ENCODE assay signal across 18 cellular contexts in the genomic region with DNA sequence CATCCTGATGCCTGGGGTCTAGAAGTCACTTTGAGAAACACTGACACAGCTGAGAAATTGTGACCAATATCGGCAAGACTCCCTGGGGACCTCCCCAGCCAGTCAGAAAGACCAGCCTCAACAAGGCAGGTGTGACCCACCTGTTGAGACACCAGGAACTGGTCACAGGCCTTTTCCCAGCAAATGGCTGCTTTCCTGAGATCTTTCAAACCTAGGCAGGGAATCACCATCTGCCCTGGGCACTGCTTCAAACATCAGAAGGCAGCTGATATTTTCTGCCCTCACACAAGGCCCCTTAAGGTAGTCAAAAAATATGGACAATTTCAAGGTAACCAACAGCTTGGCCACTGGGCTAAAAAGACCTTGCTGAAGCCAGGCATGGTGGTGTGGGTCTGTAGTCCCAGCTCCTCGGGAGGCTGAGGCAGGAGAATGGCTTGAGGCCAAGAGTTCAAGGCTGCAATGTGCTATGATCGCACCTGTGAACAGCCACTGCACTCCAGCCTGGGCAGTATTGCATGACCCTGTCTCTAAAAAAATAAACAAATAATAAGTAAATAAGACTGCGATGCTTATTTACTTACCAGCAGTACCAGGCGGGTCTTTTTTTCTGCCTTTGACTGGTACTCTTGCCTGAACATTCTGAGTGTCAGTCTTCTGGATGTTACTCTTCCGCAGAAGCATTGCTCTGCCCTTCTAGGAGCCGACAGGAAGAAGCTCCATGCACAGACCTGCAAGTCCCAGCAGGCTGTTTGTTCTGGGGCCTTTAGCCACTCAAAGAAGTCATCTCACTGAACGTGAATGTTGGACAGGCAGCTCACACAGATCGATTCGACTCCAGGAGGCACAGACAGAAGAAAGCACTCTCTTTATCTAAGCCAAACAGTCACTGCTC. TPM values are rescaled to one million over a fixed set of nuclear protein-coding genes. Genes with fewer than 3 reads are reported as not detected.
DNase-seq lines count a peak whose midpoint lies in the region; ATAC-seq and TF ChIP-seq lines count a peak whose summit lies in the region.
"Had no signal": no experiment of that assay in that cellular context is flagged by ENCODE, and none has a peak within 500 bp of the region (broad histone marks: within the 10 kb centered on the region; RNA-seq: fewer than 3 reads in every experiment).

No MANE protein-coding gene starts in this region.

- peak overlapping the region; percentile 43 to 64 for H3K27ac ChIP-seq in esophagus (ENCODE audit: low read depth in 2 of 2, low read length in 1 of 2)
- H3K27ac ChIP-seq: SK-N-MC, spleen, suprapubic skin, WERI-Rb-1 had no signal

- H3K36me3 ChIP-seq in esophagus (ENCODE audit: control insufficient read depth in 2 of 2, insufficient read depth in 2 of 2, low read length in 1 of 2) = no peaks in the 10 kb centered on the region
- H3K36me3 ChIP-seq: spleen, suprapubic skin, WERI-Rb-1 had no signal

- no peak for TF ChIP-seq CTCF in progenitor cell of endocrine pancreas (IDR thresholded peaks at IDR 0.05; ENCODE audit: unreplicated experiment)

- H3K27me3 ChIP-seq in esophagus (ENCODE audit: control insufficient read depth in 1 of 2, insufficient read depth in 2 of 2, low read length in 2 of 2) = no peaks in the 10 kb centered on the region
- H3K27me3 ChIP-seq: spleen, suprapubic skin had no signal

- H3K4me3 Mint-ChIP-seq in progenitor cell of endocrine pancreas (ENCODE audit: low read depth) = peak overlapping the region; percentile 17
- H3K4me3 Mint-ChIP-seq: H9, memory B cell had no signal

- H3K4me3 ChIP-seq in esophagus (ENCODE audit: low read depth in 1 of 2, low read length in 2 of 2) = peak overlapping the region in 1 of 2 donors; percentile 29
- H3K4me3 ChIP-seq: SK-N-MC, spleen, suprapubic skin had no signal

- no peaks in the 10 kb centered on the region for H3K9me3 ChIP-seq in esophagus (ENCODE audit: control insufficient read depth in 2 of 2, insufficient read depth in 1 of 2, low read depth in 1 of 2, low read length in 1 of 2)
- H3K9me3 ChIP-seq: spleen, suprapubic skin had no signal

- no peaks in the 10 kb centered on the region for H3K9me3 Mint-ChIP-seq in progenitor cell of endocrine pancreas (ENCODE audit: low read depth)
- H3K9me3 Mint-ChIP-seq: H9, memory B cell had no signal

- WGBS in esophagus, 2 donors = 47 to 51% methylated on average over 10 of the region's 10 CpGs

- no peak for ATAC-seq in GM18498 (IDR thresholded peaks at IDR 0.05; ENCODE audit: unreplicated experiment)

- H3K4me1 Mint-ChIP-seq in progenitor cell of endocrine pancreas (ENCODE audit: low read depth) = peaks cover 25% of the 10 kb centered on the region
- H3K4me1 Mint-ChIP-seq: memory B cell had no signal

- peaks cover 1% of the 10 kb centered on the region for H3K36me3 Mint-ChIP-seq in progenitor cell of endocrine pancreas (ENCODE audit: insufficient read depth)
- H3K36me3 Mint-ChIP-seq: memory B cell had no signal

- H3K4me1 ChIP-seq in esophagus (ENCODE audit: control insufficient read depth in 2 of 2, insufficient read depth in 2 of 2, low read length in 1 of 2) = no peaks in the 10 kb centered on the region

- DNase-seq in DMS53 treated with DMSO at 0.1 percent for 48 hours (lab: John Stamatoyannopoulos, UW; ENCODE audit: unreplicated experiment) (peak; percentile 29), OCI-M1 (lab: John Stamatoyannopoulos, UW) (peak; percentile 56), progenitor cell of endocrine pancreas (ENCODE audit: low spot score, unreplicated experiment) (no peak), amniotic stem cell (lab: John Stamatoyannopoulos, UW) (no peak), ecto neural progenitor cell (ENCODE audit: low spot score) (no peak), NK-92 (lab: John Stamatoyannopoulos, UW; ENCODE audit: unreplicated experiment) (no peak)
- DNase-seq: activated naive CD4-positive, alpha-beta T cell treated with Interleukin-2 at 50 U/mL for 16 hours; H9; Karpas-422; NCI-H2029 treated with DMSO at 0.1 percent for 48 hours; occipital lobe; spleen; WERI-Rb-1 had no signal

- H3K27ac Mint-ChIP-seq in progenitor cell of endocrine pancreas = peak overlapping the region; percentile 60
- H3K27ac Mint-ChIP-seq: memory B cell had no signal

- H3K27me3 Mint-ChIP-seq in progenitor cell of endocrine pancreas = peaks cover 8% of the 10 kb centered on the region

RNA-seq across cellular contexts. Expression of gene SORBS1, which starts 59.7 kb away (rescaled TPM):
- polyA plus RNA-seq in esophagus = 10 to 100 TPM; 32.7 to 66.3 TPM
- total RNA-seq in progenitor cell of endocrine pancreas = 25.2 and 30.7 TPM in 2 replicates

Comparison
In these comparisons a context has a peak if more than half of its experiments do, and no peak if none do; other contexts are left out.
1. DNase-seq: peak in DMS53 treated with DMSO at 0.1 percent for 48 hours (single experiment) and OCI-M1 (single experiment); none in progenitor cell of endocrine pancreas (single experiment), amniotic stem cell (single experiment), ecto neural progenitor cell (single experiment) and NK-92 (single experiment).